In the genomic region with DNA sequence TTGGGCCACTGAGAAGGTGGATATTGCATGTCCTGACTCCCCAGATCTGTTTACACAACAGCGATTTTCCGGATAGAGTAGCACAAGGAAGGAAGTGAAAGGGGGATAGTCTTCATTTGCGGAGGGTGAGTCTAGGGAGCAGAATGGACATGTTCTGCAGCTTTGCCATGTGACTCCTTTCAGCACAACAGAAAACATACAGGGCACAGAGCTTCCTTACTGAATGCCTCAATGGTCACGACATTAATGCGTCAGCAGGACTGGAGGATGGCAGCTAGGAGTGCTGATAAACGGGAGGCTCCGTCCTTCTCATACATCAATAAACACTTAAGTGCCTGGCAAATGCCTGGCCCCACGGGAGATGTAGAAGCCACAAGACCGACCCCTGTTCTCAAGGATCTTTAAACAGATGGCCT, we compare ENCODE assay signal across 11 cellular contexts.
DNase-seq lines count a peak whose midpoint lies in the region; ATAC-seq and TF ChIP-seq lines count a peak whose summit lies in the region.
"Had no signal": no experiment of that assay in that cellular context is flagged by ENCODE, and none has a peak within 500 bp of the region (broad histone marks: within the 10 kb centered on the region; RNA-seq: fewer than 3 reads in every experiment).

No MANE protein-coding gene starts in this region.

- peaks cover 0 to 68% (median 49%) of the 10 kb centered on the region in 4 donors for H3K4me1 ChIP-seq in sigmoid colon

- H3K4me3 ChIP-seq in sigmoid colon = no peak overlapping the region

- DNase-seq in NCI-H1417 (lab: John Stamatoyannopoulos, UW) (peak in 2 of 3 experiments; percentile 36 to 61), NCI-H1417 treated with DMSO at 0.1 percent for 48 hours (lab: John Stamatoyannopoulos, UW) (no peak), NCI-H69 (lab: John Stamatoyannopoulos, UW) (peak; percentile 36), globus pallidus (ENCODE audit: low spot score) (peak; percentile 88), sigmoid colon (no peak), ACHN (no peak)
- DNase-seq: cerebellar nuclear complex, NCI-H774 had no signal

- in situ Hi-C loops in ACHN (cut with HindIII; ENCODE audit: low pct_ligation_motif_present, low pct_unique_long_range_greater_than_20kb, low sequenced_read_pairs) = no loop called here

- no peak for TF ChIP-seq POLR2A in sigmoid colon (IDR thresholded peaks at IDR 0.05)

- no peaks in the 10 kb centered on the region for H3K9me3 ChIP-seq in sigmoid colon

- no peaks in the 10 kb centered on the region for H3K27me3 ChIP-seq in sigmoid colon

- no peak for TF ChIP-seq CTCF in sigmoid colon (IDR thresholded peaks at IDR 0.05)

- ATAC-seq in GM21619 (IDR thresholded peaks at IDR 0.05; ENCODE audit: unreplicated experiment) (no peak), GM21360 (IDR thresholded peaks at IDR 0.05; ENCODE audit: unreplicated experiment) (no peak)

- intact Hi-C loops in sigmoid colon (cut with DNase I) = loop anchor here (5.0 kb wide), 1 partner anchor 49 kb away; no protein-coding TSS in a partner anchor

- H3K27ac ChIP-seq in sigmoid colon = peak overlapping the region in 1 of 4 donors; percentile 83
- H3K27ac ChIP-seq: 22Rv1 had no signal

- 51 to 68% methylated on average over 9 of the region's 9 CpGs for WGBS in sigmoid colon, 2 donors

- no peaks in the 10 kb centered on the region for H3K36me3 ChIP-seq in sigmoid colon

- peak in 3 of 4 donors; percentile 29 to 69 (median 61) for TF ChIP-seq EP300 in sigmoid colon (IDR thresholded peaks at IDR 0.05)

Comparison
In these comparisons a context has a peak if more than half of its experiments do, and no peak if none do; other contexts are left out.
1. DNase-seq: peak in NCI-H1417 (2 of 3), NCI-H69 (single experiment) and globus pallidus (single experiment); none in NCI-H1417 treated with DMSO at 0.1 percent for 48 hours (single experiment), sigmoid colon (single experiment) and ACHN (single experiment).